Comparison of ENCODE assay signal across 28 cellular contexts in the genomic region with DNA sequence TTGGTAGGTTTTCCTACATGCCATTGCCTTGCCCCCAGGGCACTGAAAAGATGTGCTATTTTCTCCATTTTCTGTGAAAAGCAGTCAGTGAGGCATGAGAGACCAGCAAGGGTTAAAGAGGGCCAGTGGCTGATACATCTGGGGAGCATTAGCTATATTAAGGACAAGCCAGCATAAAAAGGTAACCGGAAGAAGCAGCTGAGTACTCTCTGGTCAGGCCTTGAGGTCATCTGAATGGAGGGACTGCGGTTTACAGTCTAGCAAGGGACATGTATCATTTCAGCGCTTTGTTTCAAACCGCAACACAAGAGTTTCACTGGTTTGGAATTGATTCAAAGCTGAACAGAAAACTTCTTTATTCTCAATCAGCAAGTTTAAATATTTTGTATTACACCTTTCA.
DNase-seq lines count a peak whose midpoint lies in the region; ATAC-seq, FAIRE-seq and TF ChIP-seq lines count a peak whose summit lies in the region.
"Had no signal": no experiment of that assay in that cellular context is flagged by ENCODE, and none has a peak within 500 bp of the region (broad histone marks: within the 10 kb centered on the region; RNA-seq: fewer than 3 reads in every experiment).

No MANE protein-coding gene starts in this region.

- no peak for TF ChIP-seq CTCF in A549 (IDR thresholded peaks at IDR 0.05)

- in situ Hi-C loops in KBM-7 (cut with MboI; ENCODE audit: low pct_unique_long_range_greater_than_20kb, low sequenced_read_pairs) = no loop called here

- H3K4me2 ChIP-seq in A549 = no peak overlapping the region

- H3K4me3 ChIP-seq in A549 = no peak overlapping the region

- peak; percentile 18 for FAIRE-seq in A549 (lab: Jason Lieb, UNC)
- FAIRE-seq: A204.1, GM12891, HTR-8/SVneo had no signal

- no peak overlapping the region for H3K27ac ChIP-seq in A549

- ATAC-seq in A549 (no peak), HG02885 (IDR thresholded peaks at IDR 0.05; ENCODE audit: poor library complexity, unreplicated experiment) (peak; percentile 88), SK-N-SH treated with all-trans-retinoic acid at 6 μM for 48 hours (no peak)
- ATAC-seq: HCT116, Panc1 had no signal

- 92% methylated on average over 4 of the region's 4 CpGs for WGBS in A549 (ENCODE audit: missing lambda C conversion rate)

- peaks cover 9% of the 10 kb centered on the region; the same call in 1 of the 3 replicates for H3K9me3 ChIP-seq in A549

- no peaks in the 10 kb centered on the region for H3K4me1 ChIP-seq in A549

- POLR2A ChIA-PET in A549 (lab: Yijun Ruan, JAX) = no interaction called here

- CTCF ChIA-PET in A549 (lab: Yijun Ruan, JAX) = no interaction called here

- no peak for TF ChIP-seq EP300 in A549 (IDR thresholded peaks at IDR 0.05)

- TF ChIP-seq POLR2A in A549 (IDR thresholded peaks at IDR 0.05; ENCODE audit: low read length) = no peak

- no peak for TF ChIP-seq RAD21 in A549 (conservative IDR thresholded peaks at IDR 0.05 in 1 of 2, IDR thresholded peaks at IDR 0.05 in 1 of 2)

- DNase-seq in A549 (ENCODE audit: low read depth in 1 of 2, low spot score in 1 of 2) = no peak
- DNase-seq in myocyte (ENCODE audit: low read depth) = peak; percentile 34
- DNase-seq in KBM-7 = no peak
- DNase-seq in LoVo (ENCODE audit: low spot score) = no peak
- DNase-seq in mucosa of gallbladder (ENCODE audit: low spot score) = no peak
- DNase-seq: C1 segment of cervical spinal cord; CD4-positive, alpha-beta memory T cell; COR-L47; DMS53; GOT3; KG1; MM.1S; NCI-H1048; NCI-H1417; NCI-H1694; NCI-H2029 treated with DMSO at 0.1 percent for 48 hours; NCI-H226; NCI-H510A; NCI-H69; SIG-M5; T-helper 1 cell had no signal

TF ChIP-seq in A549, 52 proteins besides CTCF, POLR2A, EP300 and RAD21:
- TF ChIP-seq KDM1A (IDR thresholded peaks at IDR 0.05; ENCODE audit: low read depth) (no peak), ZNF302 (CRISPR knock-in tag; IDR thresholded peaks at IDR 0.05) (no peak), RCOR1 (IDR thresholded peaks at IDR 0.05; ENCODE audit: low read depth, low read length) (no peak), FOXS1 (CRISPR knock-in tag; IDR thresholded peaks at IDR 0.05) (no peak), NFE2L2 (conservative IDR thresholded peaks at IDR 0.05; ENCODE audit: low read length) (no peak)
- TF ChIP-seq, protein P1, sequence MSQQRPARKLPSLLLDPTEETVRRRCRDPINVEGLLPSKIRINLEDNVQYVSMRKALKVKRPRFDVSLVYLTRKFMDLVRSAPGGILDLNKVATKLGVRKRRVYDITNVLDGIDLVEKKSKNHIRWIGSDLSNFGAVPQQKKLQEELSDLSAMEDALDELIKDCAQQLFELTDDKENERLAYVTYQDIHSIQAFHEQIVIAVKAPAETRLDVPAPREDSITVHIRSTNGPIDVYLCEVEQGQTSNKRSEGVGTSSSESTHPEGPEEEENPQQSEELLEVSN (IDR thresholded peaks at IDR 0.05; ENCODE audit: borderline replicate concordance, low read depth) = no peak

TF ChIP-seq in SK-N-SH treated with all-trans-retinoic acid at 6 μM for 48 hours, 23 proteins besides CTCF, POLR2A, EP300 and RAD21:
- TF ChIP-seq TCF4 (CRISPR knock-in tag; IDR thresholded peaks at IDR 0.05; ENCODE audit: borderline replicate concordance) (peak; percentile 49; the same call in 1 of the 2 replicates), TSHZ2 (CRISPR knock-in tag; IDR thresholded peaks at IDR 0.05) (no peak)
